In the genomic region with DNA sequence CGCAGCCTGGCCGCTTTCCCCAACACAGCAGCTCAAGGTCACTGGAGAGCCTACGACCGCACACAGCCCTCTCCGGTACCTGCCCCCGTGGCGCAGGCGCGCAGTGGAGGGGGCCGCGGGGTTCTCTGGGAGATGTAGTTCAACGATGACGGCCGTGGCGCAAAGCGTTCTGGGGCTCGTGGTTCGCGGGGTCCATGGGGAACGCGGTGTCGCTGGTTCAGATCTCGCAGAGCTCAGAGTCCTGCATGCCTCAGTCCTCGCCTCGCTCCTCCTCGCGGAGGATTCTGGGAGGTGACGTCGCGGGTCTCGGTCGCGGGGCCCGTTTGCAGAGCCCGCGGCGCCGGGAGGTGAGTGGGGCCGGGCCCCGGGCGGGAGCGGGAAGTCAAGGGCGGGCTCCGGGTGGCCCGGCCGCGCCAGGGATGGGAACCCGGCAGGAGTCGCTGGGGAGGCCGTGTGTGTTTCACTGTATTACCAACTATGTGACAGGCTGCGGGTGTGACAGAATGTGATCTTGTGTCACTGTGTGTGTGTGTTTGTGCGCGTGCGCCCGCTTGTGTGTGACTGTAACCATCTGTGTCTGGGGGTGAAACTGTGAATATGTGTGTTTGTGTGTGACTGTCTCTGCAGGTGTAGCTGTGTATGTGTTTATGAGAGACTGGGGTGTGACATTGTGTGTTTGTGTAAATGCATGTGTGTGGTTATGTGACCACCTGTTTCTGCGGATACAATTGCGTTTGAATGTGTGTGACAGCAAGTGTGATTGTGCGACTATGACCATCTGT, we compare ENCODE assay signal across 8 cellular contexts. TPM values are rescaled to one million over a fixed set of nuclear protein-coding genes. Genes with fewer than 3 reads are reported as not detected.
DNase-seq lines count a peak whose midpoint lies in the region; TF ChIP-seq lines count a peak whose summit lies in the region.

TSS of gene ZNF527 (plus strand) at position 220 of the 782 bp plus-strand sequence. CDS start 3,100 bp downstream, outside the sequence.

- H3K4me3 ChIP-seq in H7 (ENCODE audit: insufficient read depth, low read depth, low read length): peak within 1 kb of the TSS; percentile 75
- peak within 1 kb of the TSS; percentile 77 for H3K4me3 ChIP-seq in fibroblast of villous mesenchyme (ENCODE audit: low read depth, low read length)

- peak within 1 kb of the TSS; percentile 94 for H3K4me3 Mint-ChIP-seq in nephron progenitor cell
- peak within 1 kb of the TSS; percentile 97 for H3K4me3 Mint-ChIP-seq in stimulated activated naive CD8-positive, alpha-beta T cell treated with anti-CD3 and anti-CD28 coated beads, Interleukin-15, Interleukin-2, amounts not matched to agents 100 ng/mL and 50 ng/mL, for 24 hours

- TF ChIP-seq CTCF in fibroblast of villous mesenchyme (IDR thresholded peaks at IDR 0.05; ENCODE audit: insufficient read depth, low read depth, low read length): no peak
- TF ChIP-seq CTCF in nephron progenitor cell (IDR thresholded peaks at IDR 0.05): no peak

- peak within 1 kb of the TSS; percentile 94 for H3K27ac Mint-ChIP-seq in nephron progenitor cell
- H3K27ac Mint-ChIP-seq in stimulated activated naive CD8-positive, alpha-beta T cell treated with anti-CD3 and anti-CD28 coated beads, Interleukin-15, Interleukin-2, amounts not matched to agents 100 ng/mL and 50 ng/mL, for 24 hours: peak within 1 kb of the TSS; percentile 98

- H3K27me3 Mint-ChIP-seq in nephron progenitor cell (ENCODE audit: low read depth, poor library complexity): peaks cover 3% of the 10 kb centered on the region
- no peaks in the 10 kb centered on the region for H3K27me3 Mint-ChIP-seq in stimulated activated naive CD8-positive, alpha-beta T cell treated with anti-CD3 and anti-CD28 coated beads, Interleukin-15, Interleukin-2, amounts not matched to agents 100 ng/mL and 50 ng/mL, for 24 hours

- peaks cover 41% of the 10 kb centered on the region for H3K9me3 Mint-ChIP-seq in nephron progenitor cell
- peaks cover 16% of the 10 kb centered on the region for H3K9me3 Mint-ChIP-seq in stimulated activated naive CD8-positive, alpha-beta T cell treated with anti-CD3 and anti-CD28 coated beads, Interleukin-15, Interleukin-2, amounts not matched to agents 100 ng/mL and 50 ng/mL, for 24 hours

- H3K4me1 ChIP-seq in ES-I3 (ENCODE audit: insufficient read depth, low read length): no peaks in the 10 kb centered on the region

- peaks cover 4% of the 10 kb centered on the region; the same call in 1 of the 2 replicates for H3K36me3 ChIP-seq in ES-I3 (ENCODE audit: insufficient read depth, low read length)
- H3K36me3 ChIP-seq in H7 (replicated peaks; ENCODE audit: control insufficient read depth, insufficient read depth, low read length): no peaks in the 10 kb centered on the region

- H3K9me3 ChIP-seq in ES-I3 (ENCODE audit: control insufficient read depth, insufficient read depth, low read length): peaks cover 4% of the 10 kb centered on the region; the same call in 1 of the 2 replicates

- H3K36me3 Mint-ChIP-seq in nephron progenitor cell (ENCODE audit: low read depth): peaks cover 36% of the 10 kb centered on the region
- peaks cover 18% of the 10 kb centered on the region for H3K36me3 Mint-ChIP-seq in stimulated activated naive CD8-positive, alpha-beta T cell treated with anti-CD3 and anti-CD28 coated beads, Interleukin-15, Interleukin-2, amounts not matched to agents 100 ng/mL and 50 ng/mL, for 24 hours (ENCODE audit: low read depth)

- H3K9ac ChIP-seq in ES-I3 (ENCODE audit: low read depth, low read length): peak within 1 kb of the TSS; percentile 86

- H3K27me3 ChIP-seq in H7 (ENCODE audit: control insufficient read depth, insufficient read depth, low read length): no peaks in the 10 kb centered on the region

- peaks cover 15% of the 10 kb centered on the region for H3K4me1 Mint-ChIP-seq in nephron progenitor cell
- peaks cover 18% of the 10 kb centered on the region for H3K4me1 Mint-ChIP-seq in stimulated activated naive CD8-positive, alpha-beta T cell treated with anti-CD3 and anti-CD28 coated beads, Interleukin-15, Interleukin-2, amounts not matched to agents 100 ng/mL and 50 ng/mL, for 24 hours (ENCODE audit: low read depth)

- DNase-seq in H7 (peak; percentile 97), M059J (ENCODE audit: low read depth) (peak; percentile 97), SHP77 (lab: John Stamatoyannopoulos, UW) (peak; percentile 99), activated gamma-delta T cell treated with Interleukin-2 at 50 U/mL for 16 hours (peak; percentile 96), fibroblast of villous mesenchyme (ENCODE audit: low read depth) (peak; percentile 96), nephron progenitor cell (peak; percentile 94)

RNA-seq across cellular contexts. Expression of gene ZNF527, which starts in this region (rescaled TPM):
- 1.8 and 4.8 TPM in 2 replicates for total RNA-seq in H7 (2014; rRNA removed; shearing (Covaris generic))
- total RNA-seq in M059J (2014; rRNA removed; shearing (Covaris generic)): 4.1 and 4.6 TPM in 2 replicates
- 3.9 and 5.6 TPM in 2 replicates for total RNA-seq in fibroblast of villous mesenchyme

Comparison
In these comparisons a context has a peak if more than half of its experiments do, and no peak if none do; other contexts are left out.
1. Peak in every context shown above with its lines: DNase-seq and H3K4me3 ChIP-seq.